Comparison of ENCODE assay signal across 8 cellular contexts in the genomic region with DNA sequence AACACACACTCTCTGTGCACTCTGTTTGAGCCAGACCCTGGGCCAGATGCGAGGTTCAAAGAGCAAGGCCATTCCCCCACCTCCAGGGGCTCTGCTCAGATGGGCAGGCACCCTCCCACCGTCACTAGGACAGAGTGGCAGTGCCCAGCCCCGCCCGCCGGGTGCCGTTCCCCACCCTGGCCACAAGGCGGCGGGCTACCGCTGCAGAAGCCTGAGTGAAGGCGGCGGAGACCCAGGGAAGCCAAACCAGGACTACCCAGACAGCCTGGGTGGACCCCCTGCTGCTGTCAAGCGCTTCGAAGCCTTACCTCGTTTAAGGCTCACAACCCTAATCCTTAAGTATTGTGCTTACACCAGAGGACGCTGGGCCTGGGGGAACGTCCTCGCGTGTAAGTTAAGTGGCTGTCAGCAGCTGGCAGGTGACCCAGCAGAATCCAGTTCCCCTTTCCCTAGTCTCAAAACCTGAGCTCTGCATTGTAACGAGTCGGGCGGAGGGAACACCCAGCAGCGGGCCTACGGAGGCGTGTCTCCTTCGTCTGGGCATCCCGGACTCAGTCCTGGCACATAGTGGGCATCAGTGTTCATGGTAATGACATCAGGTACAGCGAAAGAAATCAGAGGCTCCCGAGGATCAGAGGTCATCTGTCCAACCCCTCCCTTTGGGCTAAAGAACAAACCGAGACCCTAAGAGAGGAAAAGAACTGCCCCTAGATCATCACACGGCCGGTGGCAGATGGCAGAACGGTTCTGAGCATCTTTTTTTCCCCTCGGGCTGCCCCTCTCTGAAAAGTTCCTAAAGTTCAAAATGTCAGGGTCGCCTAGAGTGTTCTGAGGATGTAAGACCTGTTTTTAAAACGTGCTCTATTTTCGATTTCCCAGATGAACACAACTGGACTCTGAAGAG. TPM values are rescaled to one million over a fixed set of nuclear protein-coding genes. Genes with fewer than 3 reads are reported as not detected.
DNase-seq lines count a peak whose midpoint lies in the region; ATAC-seq, FAIRE-seq and TF ChIP-seq lines count a peak whose summit lies in the region.

No MANE protein-coding gene starts in this region.

- H3F3A ChIP-seq in Loucy (ENCODE audit: low read depth) = peaks cover 6% of the 10 kb centered on the region

- H3K4me3 ChIP-seq in Loucy (ENCODE audit: low read length, poor library complexity, severe bottlenecking) = no peak overlapping the region
- H3K4me3 ChIP-seq in pancreas = peak overlapping the region in 2 of 4 donors; percentile 12 to 25
- H3K4me3 ChIP-seq in tibial artery = no peak overlapping the region

- H3K27ac ChIP-seq in CD4-positive, alpha-beta T cell (ENCODE audit: low read depth, low read length) = no peak overlapping the region
- no peak overlapping the region for H3K27ac ChIP-seq in foreskin keratinocyte
- peak overlapping the region in 2 of 4 donors; percentile 34 to 46 for H3K27ac ChIP-seq in pancreas
- no peak overlapping the region for H3K27ac ChIP-seq in tibial artery

- peaks cover 34% of the 10 kb centered on the region; the same call in 1 of the 2 replicates for H3K79me2 ChIP-seq in Loucy (ENCODE audit: insufficient read depth, low read length)

- H3K9me3 ChIP-seq in CD4-positive, alpha-beta T cell (ENCODE audit: control insufficient read depth, low read length) = no peaks in the 10 kb centered on the region
- H3K9me3 ChIP-seq in Loucy (ENCODE audit: insufficient read depth, low read depth, low read length) = no peaks in the 10 kb centered on the region
- no peaks in the 10 kb centered on the region for H3K9me3 ChIP-seq in pancreas
- no peaks in the 10 kb centered on the region for H3K9me3 ChIP-seq in tibial artery

- H3K9ac ChIP-seq in Loucy (ENCODE audit: low read depth, low read length, poor library complexity, severe bottlenecking) = no peak overlapping the region

- peaks cover 19% of the 10 kb centered on the region for H3K4me1 Mint-ChIP-seq in CD4-positive, alpha-beta T cell (ENCODE audit: low read depth)

- H3K36me3 ChIP-seq in Loucy (ENCODE audit: insufficient read depth, low read length) (no peaks in the 10 kb centered on the region), pancreas (no peaks in the 10 kb centered on the region), tibial artery (no peaks in the 10 kb centered on the region)

- WGBS in pancreas, 2 donors = 8 to 9% methylated on average over 36 of the region's 36 CpGs

- H3K27me3 ChIP-seq in CD4-positive, alpha-beta T cell (ENCODE audit: control insufficient read depth, insufficient read depth, low read length) = no peaks in the 10 kb centered on the region
- H3K27me3 ChIP-seq in Loucy (ENCODE audit: insufficient read depth, low read length, poor library complexity, severe bottlenecking) (no peaks in the 10 kb centered on the region), foreskin keratinocyte (peaks cover 12% of the 10 kb centered on the region), pancreas (peaks cover 0 to 5% (median 0%) of the 10 kb centered on the region in 4 donors), tibial artery (peaks cover 0 to 68% of the 10 kb centered on the region in 2 donors)

- no peak overlapping the region for H3K27ac Mint-ChIP-seq in CD4-positive, alpha-beta T cell

- CTCF ChIA-PET in CD4-positive, alpha-beta T cell (lab: Charles Lee) = interaction anchor here (0.8 to 1.1 kb wide), 5 partner anchors 15 to 151 kb away, joined by 3 to 6 read pairs (median 3); a partner anchor contains a TSS

- H3K4me3 Mint-ChIP-seq in CD4-positive, alpha-beta T cell = peak overlapping the region; percentile 82

- ATAC-seq in CD4-positive, alpha-beta T cell (ENCODE audit: poor library complexity) = peak; percentile 81
- peak; percentile 5 for ATAC-seq in foreskin keratinocyte
- ATAC-seq in pancreas = peak; percentile 61 to 73 (median 66)

- H3K4me2 ChIP-seq in Loucy (ENCODE audit: low read depth, low read length, poor library complexity, severe bottlenecking) = peak overlapping the region; percentile 45

- POLR2A ChIA-PET in CD4-positive, alpha-beta T cell (lab: Charles Lee) = no interaction called here

- H3K9me2 ChIP-seq in Loucy (replicated peaks; ENCODE audit: low read depth, low read length) = no peaks in the 10 kb centered on the region

- H3K27me3 Mint-ChIP-seq in CD4-positive, alpha-beta T cell = no peaks in the 10 kb centered on the region

- H3K36me3 Mint-ChIP-seq in CD4-positive, alpha-beta T cell (ENCODE audit: low read depth) = no peaks in the 10 kb centered on the region

- TF ChIP-seq CTCF in CD4-positive, alpha-beta T cell (IDR thresholded peaks at IDR 0.05) = peak; percentile 99
- TF ChIP-seq CTCF in GM20000 (IDR thresholded peaks at IDR 0.05; ENCODE audit: extremely low read depth, missing control alignments) (peak; percentile 94), Loucy (conservative IDR thresholded peaks at IDR 0.05; ENCODE audit: low read length) (peak; percentile 91), foreskin keratinocyte (conservative IDR thresholded peaks at IDR 0.05) (peak; percentile 96), pancreas (IDR thresholded peaks at IDR 0.05) (peak; percentile 99), tibial artery (IDR thresholded peaks at IDR 0.05) (peak; percentile 91 to 98)

- FAIRE-seq in pancreas (lab: Jason Lieb, UNC) = no peak

- DNase-seq in CD4-positive, alpha-beta T cell = peak; percentile 53 to 86 (median 72)
- DNase-seq in GM20000 (ENCODE audit: low spot score) (peak; percentile 88), SHP77 treated with DMSO at 0.1 percent for 48 hours (lab: John Stamatoyannopoulos, UW) (peak; percentile 67), activated gamma-delta T cell (lab: John Stamatoyannopoulos, UW) (peak; percentile 47), foreskin keratinocyte (peak in 1 of 2 donors; percentile 52), pancreas (peak; percentile 54 to 94 (median 81)), tibial artery (peak in 1 of 2 donors; percentile 60)

- H3K9me3 Mint-ChIP-seq in CD4-positive, alpha-beta T cell = no peaks in the 10 kb centered on the region

- no peak overlapping the region for H2AFZ ChIP-seq in Loucy (ENCODE audit: low read length)

- intact Hi-C loops in CD4-positive, alpha-beta T cell (cut with DNase I, micrococcal nuclease) = loop anchor here in 1 of 2 experiments (5.0 kb wide), 1 partner anchor 164 kb away; no protein-coding TSS in a partner anchor
- intact Hi-C loops in pancreas (cut with DNase I) (no loop called here), tibial artery (cut with DNase I; ENCODE audit: low total_unique reads) (no loop called here)

- no peaks in the 10 kb centered on the region for H4K20me1 ChIP-seq in Loucy (ENCODE audit: insufficient read depth, low read length, poor library complexity, severe bottlenecking)

- H3K4me1 ChIP-seq in Loucy (ENCODE audit: insufficient read depth, low read length, poor library complexity, severe bottlenecking) = peaks cover 5% of the 10 kb centered on the region
- H3K4me1 ChIP-seq in foreskin keratinocyte = peaks cover 7% of the 10 kb centered on the region
- peaks cover 3 to 20% (median 4%) of the 10 kb centered on the region in 3 donors for H3K4me1 ChIP-seq in pancreas
- peaks cover 4 to 63% (median 45%) of the 10 kb centered on the region in 4 donors for H3K4me1 ChIP-seq in tibial artery

RNA-seq across cellular contexts. Expression of a gene that starts 4.4 kb away (rescaled TPM):
- total RNA-seq in CD4-positive, alpha-beta T cell = 10 to 100 TPM; 33.3 to 35.2 TPM
- total RNA-seq in foreskin keratinocyte = 13.3 and 13.5 TPM in 2 replicates
- polyA plus RNA-seq in foreskin keratinocyte = 9.5 and 10.0 TPM in 2 replicates
- total RNA-seq in pancreas = 10 to 100 TPM in 1 of 6 donors, 1 to 10 TPM in 5; 3.1 to 17.3 (median 6.1) TPM
- 10 to 100 TPM; 16.9 to 22.4 TPM for polyA plus RNA-seq in pancreas

Comparison
In these comparisons a context has a peak if more than half of its experiments do, and no peak if none do; other contexts are left out.
1. ATAC-seq: peak in every context shown above with its lines; median percentile 81 in CD4-positive, alpha-beta T cell; 66 in pancreas; 5 in foreskin keratinocyte.